ENCODE assay signal across 25 cellular contexts in the genomic region with DNA sequence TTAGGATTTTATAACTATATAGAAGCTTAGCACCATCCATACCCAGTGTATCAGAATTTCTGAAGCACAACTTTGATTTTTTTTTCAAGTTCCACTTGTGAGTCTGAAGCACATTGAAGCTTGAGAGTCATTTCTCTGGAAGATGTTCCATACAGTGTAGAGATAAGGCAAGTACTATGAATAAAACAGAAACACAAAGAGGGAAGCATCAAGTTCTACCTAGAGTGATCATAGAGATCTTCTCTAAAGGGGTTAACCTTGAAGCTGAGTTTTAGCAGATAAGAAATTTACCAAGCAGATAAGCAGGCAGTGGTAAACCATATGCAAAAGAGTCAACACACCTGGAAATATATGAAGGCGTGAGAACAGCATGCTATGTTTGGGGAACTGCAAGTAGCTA.
"Had no signal": no experiment of that assay in that cellular context is flagged by ENCODE, and none has a peak within 500 bp of the region (broad histone marks: within the 10 kb centered on the region; RNA-seq: fewer than 3 reads in every experiment).

No MANE protein-coding gene starts in this region.

- H3K4me3 ChIP-seq: K562 had no signal

- ATAC-seq: HepG2, K562, Panc1, PC-3, T-cell had no signal

- H3K4me3 Mint-ChIP-seq: T-cell had no signal

- FAIRE-seq: HepG2, K562 had no signal

- H3K36me3 Mint-ChIP-seq: T-cell had no signal

- H3K27me3 Mint-ChIP-seq: T-cell had no signal

- H3K27ac Mint-ChIP-seq: T-cell had no signal

- H3K9me3 Mint-ChIP-seq: T-cell had no signal

- DNase-seq: IMR-90, Kasumi-1, MM.1S, NCI-H1092, NCI-H1105 treated with DMSO at 0.1 percent for 48 hours, NCI-H1417 treated with DMSO at 0.1 percent for 48 hours, NCI-H146, NCI-H1694 treated with DMSO at 0.1 percent for 48 hours, NCI-H1930, NCI-H2081, NCI-H2107, NCI-H226, NCI-H446, NCI-H510A, NCI-H524 treated with DMSO at 0.1 percent for 48 hours, NCI-H69, NCI-H774, PC-3, SHP77, SK-N-SH, SW 1271, T-cell had no signal
